Comparison of ENCODE assay signal across 2 cellular contexts in genomic region chr9:120408680-120409258, GRCh38.
TF ChIP-seq lines count a peak whose summit lies in the region.

No MANE protein-coding gene starts in this region.

TF ChIP-seq in SK-N-SH, 30 proteins besides CTCF, POLR2A, EP300 and RAD21 (continued from another document):
- TF ChIP-seq POLR2AphosphoS5 (IDR thresholded peaks at IDR 0.05; ENCODE audit: low read depth, low read length) = no peak

TF ChIP-seq in SK-N-SH treated with all-trans-retinoic acid at 6 μM for 48 hours, 23 proteins besides CTCF, POLR2A, EP300 and RAD21 (continued from another document):
- TF ChIP-seq, protein P1, sequence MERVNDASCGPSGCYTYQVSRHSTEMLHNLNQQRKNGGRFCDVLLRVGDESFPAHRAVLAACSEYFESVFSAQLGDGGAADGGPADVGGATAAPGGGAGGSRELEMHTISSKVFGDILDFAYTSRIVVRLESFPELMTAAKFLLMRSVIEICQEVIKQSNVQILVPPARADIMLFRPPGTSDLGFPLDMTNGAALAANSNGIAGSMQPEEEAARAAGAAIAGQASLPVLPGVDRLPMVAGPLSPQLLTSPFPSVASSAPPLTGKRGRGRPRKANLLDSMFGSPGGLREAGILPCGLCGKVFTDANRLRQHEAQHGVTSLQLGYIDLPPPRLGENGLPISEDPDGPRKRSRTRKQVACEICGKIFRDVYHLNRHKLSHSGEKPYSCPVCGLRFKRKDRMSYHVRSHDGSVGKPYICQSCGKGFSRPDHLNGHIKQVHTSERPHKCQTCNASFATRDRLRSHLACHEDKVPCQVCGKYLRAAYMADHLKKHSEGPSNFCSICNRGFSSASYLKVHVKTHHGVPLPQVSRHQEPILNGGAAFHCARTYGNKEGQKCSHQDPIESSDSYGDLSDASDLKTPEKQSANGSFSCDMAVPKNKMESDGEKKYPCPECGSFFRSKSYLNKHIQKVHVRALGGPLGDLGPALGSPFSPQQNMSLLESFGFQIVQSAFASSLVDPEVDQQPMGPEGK (CRISPR knock-in tag; IDR thresholded peaks at IDR 0.05; ENCODE audit: borderline replicate concordance) = no peak
- no peak for TF ChIP-seq PPARA (CRISPR knock-in tag; IDR thresholded peaks at IDR 0.05; ENCODE audit: borderline replicate concordance)
- no peak for TF ChIP-seq ZNF565 (CRISPR knock-in tag; conservative IDR thresholded peaks at IDR 0.05; ENCODE audit: low read depth)
- no peak for TF ChIP-seq ZNF8 (CRISPR knock-in tag; IDR thresholded peaks at IDR 0.05)
- TF ChIP-seq OSR1 (CRISPR knock-in tag; IDR thresholded peaks at IDR 0.05) = no peak
- no peak for TF ChIP-seq CSDC2 (CRISPR knock-in tag; IDR thresholded peaks at IDR 0.05)
- TF ChIP-seq ZC3H10 (CRISPR knock-in tag; IDR thresholded peaks at IDR 0.05) = no peak
- TF ChIP-seq SNAI2 (CRISPR knock-in tag; IDR thresholded peaks at IDR 0.05) = no peak
- TF ChIP-seq, protein P2, sequence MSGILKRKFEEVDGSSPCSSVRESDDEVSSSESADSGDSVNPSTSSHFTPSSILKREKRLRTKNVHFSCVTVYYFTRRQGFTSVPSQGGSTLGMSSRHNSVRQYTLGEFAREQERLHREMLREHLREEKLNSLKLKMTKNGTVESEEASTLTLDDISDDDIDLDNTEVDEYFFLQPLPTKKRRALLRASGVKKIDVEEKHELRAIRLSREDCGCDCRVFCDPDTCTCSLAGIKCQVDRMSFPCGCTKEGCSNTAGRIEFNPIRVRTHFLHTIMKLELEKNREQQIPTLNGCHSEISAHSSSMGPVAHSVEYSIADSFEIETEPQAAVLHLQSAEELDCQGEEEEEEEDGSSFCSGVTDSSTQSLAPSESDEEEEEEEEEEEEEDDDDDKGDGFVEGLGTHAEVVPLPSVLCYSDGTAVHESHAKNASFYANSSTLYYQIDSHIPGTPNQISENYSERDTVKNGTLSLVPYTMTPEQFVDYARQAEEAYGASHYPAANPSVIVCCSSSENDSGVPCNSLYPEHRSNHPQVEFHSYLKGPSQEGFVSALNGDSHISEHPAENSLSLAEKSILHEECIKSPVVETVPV (CRISPR knock-in tag; IDR thresholded peaks at IDR 0.05) = no peak
- TF ChIP-seq TOX (CRISPR knock-in tag; IDR thresholded peaks at IDR 0.05; ENCODE audit: borderline replicate concordance) = no peak
- no peak for TF ChIP-seq BACH2 (CRISPR knock-in tag; IDR thresholded peaks at IDR 0.05; ENCODE audit: borderline replicate concordance)
- TF ChIP-seq ARNTL (CRISPR knock-in tag; IDR thresholded peaks at IDR 0.05; ENCODE audit: borderline replicate concordance, low read depth) = no peak
- no peak for TF ChIP-seq TCF4 (CRISPR knock-in tag; IDR thresholded peaks at IDR 0.05; ENCODE audit: borderline replicate concordance)
- no peak for TF ChIP-seq RARB (CRISPR knock-in tag; IDR thresholded peaks at IDR 0.05)
- TF ChIP-seq ZNF70 (CRISPR knock-in tag; IDR thresholded peaks at IDR 0.05) = no peak
- TF ChIP-seq, protein P3, sequence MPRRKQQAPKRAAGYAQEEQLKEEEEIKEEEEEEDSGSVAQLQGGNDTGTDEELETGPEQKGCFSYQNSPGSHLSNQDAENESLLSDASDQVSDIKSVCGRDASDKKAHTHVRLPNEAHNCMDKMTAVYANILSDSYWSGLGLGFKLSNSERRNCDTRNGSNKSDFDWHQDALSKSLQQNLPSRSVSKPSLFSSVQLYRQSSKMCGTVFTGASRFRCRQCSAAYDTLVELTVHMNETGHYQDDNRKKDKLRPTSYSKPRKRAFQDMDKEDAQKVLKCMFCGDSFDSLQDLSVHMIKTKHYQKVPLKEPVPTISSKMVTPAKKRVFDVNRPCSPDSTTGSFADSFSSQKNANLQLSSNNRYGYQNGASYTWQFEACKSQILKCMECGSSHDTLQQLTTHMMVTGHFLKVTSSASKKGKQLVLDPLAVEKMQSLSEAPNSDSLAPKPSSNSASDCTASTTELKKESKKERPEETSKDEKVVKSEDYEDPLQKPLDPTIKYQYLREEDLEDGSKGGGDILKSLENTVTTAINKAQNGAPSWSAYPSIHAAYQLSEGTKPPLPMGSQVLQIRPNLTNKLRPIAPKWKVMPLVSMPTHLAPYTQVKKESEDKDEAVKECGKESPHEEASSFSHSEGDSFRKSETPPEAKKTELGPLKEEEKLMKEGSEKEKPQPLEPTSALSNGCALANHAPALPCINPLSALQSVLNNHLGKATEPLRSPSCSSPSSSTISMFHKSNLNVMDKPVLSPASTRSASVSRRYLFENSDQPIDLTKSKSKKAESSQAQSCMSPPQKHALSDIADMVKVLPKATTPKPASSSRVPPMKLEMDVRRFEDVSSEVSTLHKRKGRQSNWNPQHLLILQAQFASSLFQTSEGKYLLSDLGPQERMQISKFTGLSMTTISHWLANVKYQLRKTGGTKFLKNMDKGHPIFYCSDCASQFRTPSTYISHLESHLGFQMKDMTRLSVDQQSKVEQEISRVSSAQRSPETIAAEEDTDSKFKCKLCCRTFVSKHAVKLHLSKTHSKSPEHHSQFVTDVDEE (CRISPR knock-in tag; IDR thresholded peaks at IDR 0.05) = no peak
